Comparison of ENCODE assay signal across 8 cellular contexts in genomic region chr2:85561280-85562212, GRCh38. TPM values are rescaled to one million over a fixed set of nuclear protein-coding genes. Genes with fewer than 3 reads are reported as not detected.
DNase-seq lines count a peak whose midpoint lies in the region; ATAC-seq and TF ChIP-seq lines count a peak whose summit lies in the region.

TSS of gene GGCX (minus strand) at chr2:85561493. CDS start at chr2:85561428, 65 bp downstream.

- H3K9me3 ChIP-seq in T-helper 17 cell (ENCODE audit: control insufficient read depth, low read length, poor library complexity, severe bottlenecking) (no peaks in the 10 kb centered on the region), psoas muscle (no peaks in the 10 kb centered on the region)

- H3K27ac Mint-ChIP-seq in T-helper 17 cell: peak within 1 kb of the TSS; percentile 94

- peak; percentile 11 for TF ChIP-seq CTCF in psoas muscle (IDR thresholded peaks at IDR 0.05)

- H3K4me1 Mint-ChIP-seq in T-helper 17 cell: peaks cover 13% of the 10 kb centered on the region

- no peaks in the 10 kb centered on the region for H3K27me3 ChIP-seq in psoas muscle (ENCODE audit: insufficient read depth in 3 of 3, low read length in 2 of 3)

- H3K36me3 ChIP-seq in psoas muscle (ENCODE audit: insufficient read depth in 1 of 2, low read depth in 1 of 2): peaks cover 4 to 31% of the 10 kb centered on the region in 2 donors
- H3K36me3 ChIP-seq in urinary bladder (ENCODE audit: insufficient read depth): no peaks in the 10 kb centered on the region

- intact Hi-C loops in left ventricle myocardium superior (cut with micrococcal nuclease) (no loop called here), psoas muscle (cut with DNase I) (loop anchor here (5.0 kb wide), 1 partner anchor 36 kb away; the partner anchor contains the start of gene RNF181 (in 2 of the 2))

- 3 to 4% (median 4%) methylated on average over 60 to 64 of the region's 64 CpGs for WGBS in psoas muscle, 3 donors
- 4% methylated on average over 64 of the region's 64 CpGs for WGBS in urinary bladder

- H3K4me1 ChIP-seq in psoas muscle (peaks cover 12% of the 10 kb centered on the region), urinary bladder (ENCODE audit: insufficient read depth) (peaks cover 2% of the 10 kb centered on the region)

- no peaks in the 10 kb centered on the region for H3K27me3 Mint-ChIP-seq in T-helper 17 cell

- peak; percentile 92 for ATAC-seq in GM18498 (IDR thresholded peaks at IDR 0.05; ENCODE audit: unreplicated experiment)
- ATAC-seq in HG02885 (IDR thresholded peaks at IDR 0.05; ENCODE audit: poor library complexity, unreplicated experiment): peak; percentile 94
- ATAC-seq in T-helper 17 cell: peak; percentile 96
- ATAC-seq in left ventricle myocardium superior: peak; percentile 93
- ATAC-seq in psoas muscle: peak; percentile 94 to 97 (median 96)

- H3K4me3 ChIP-seq in psoas muscle (peak within 1 kb of the TSS; percentile 81), urinary bladder (ENCODE audit: low read depth, low read length) (peak within 1 kb of the TSS; percentile 82)

- peaks cover 2% of the 10 kb centered on the region for H3K36me3 Mint-ChIP-seq in T-helper 17 cell (ENCODE audit: low read depth)

- H3K4me3 Mint-ChIP-seq in T-helper 17 cell: peak within 1 kb of the TSS; percentile 93

- H3K27ac ChIP-seq in psoas muscle (peak within 1 kb of the TSS; percentile 88), urinary bladder (ENCODE audit: low read depth) (peak within 1 kb of the TSS; percentile 83)

- DNase-seq in NCI-H187 (lab: John Stamatoyannopoulos, UW) (peak; percentile 74 to 90), T-helper 17 cell (peak; percentile 80 to 90 (median 90)), amniotic stem cell (lab: John Stamatoyannopoulos, UW) (peak; percentile 87), left ventricle myocardium superior (peak; percentile 98), psoas muscle (peak; percentile 97 to 98)

RNA-seq across cellular contexts. Expression of gene GGCX, which starts in this region (rescaled TPM):
- total RNA-seq in T-helper 17 cell (10 to 100 TPM; 15.6 to 17.8 TPM), left ventricle myocardium superior (28.1 TPM), psoas muscle (10 to 100 TPM; 20.1 to 25.3 (median 22.1) TPM), urinary bladder (42.3 TPM)
- polyA plus RNA-seq in psoas muscle (10 to 100 TPM; 19.0 to 35.6 (median 30.7) TPM), urinary bladder (26.4 TPM)

Comparison
In these comparisons a context has a peak if more than half of its experiments do, and no peak if none do; other contexts are left out.
1. Peak in every context shown above with its lines: DNase-seq, ATAC-seq, H3K4me3 ChIP-seq and H3K27ac ChIP-seq.